Comparison of ENCODE assay signal across 20 cellular contexts in the genomic region with DNA sequence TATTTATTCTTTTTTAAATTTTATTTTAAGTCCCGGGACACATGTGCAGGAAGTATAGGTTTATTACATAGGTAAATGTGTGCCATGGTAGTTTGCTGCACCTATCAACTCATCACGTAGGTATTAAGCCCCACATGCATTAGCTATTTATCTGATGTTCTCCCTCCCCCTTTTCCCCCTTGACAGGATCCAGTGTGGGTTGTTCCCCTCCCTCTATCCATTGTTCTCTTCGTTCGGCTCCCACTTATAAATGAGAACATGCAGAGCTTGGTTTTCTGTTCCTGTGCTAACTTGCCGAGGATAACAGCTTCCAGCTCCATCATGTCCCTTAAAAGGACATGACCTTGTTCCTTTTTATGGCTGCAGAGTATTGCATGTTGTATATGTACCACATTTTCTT.
DNase-seq lines count a peak whose midpoint lies in the region; ATAC-seq and TF ChIP-seq lines count a peak whose summit lies in the region.
"Had no signal": no experiment of that assay in that cellular context is flagged by ENCODE, and none has a peak within 500 bp of the region (broad histone marks: within the 10 kb centered on the region; RNA-seq: fewer than 3 reads in every experiment).

No MANE protein-coding gene starts in this region.

- no peak overlapping the region for H3K4me3 Mint-ChIP-seq in activated naive CD8-positive, alpha-beta T cell treated with anti-CD3 and anti-CD28 coated beads for 36 hours
- no peak overlapping the region for H3K4me3 Mint-ChIP-seq in activated T-cell treated with anti-CD3 and anti-CD28 coated beads, Interleukin-2, amount 50 U/mL, for 72 hours
- H3K4me3 Mint-ChIP-seq: CD14-positive monocyte; CD4-positive, alpha-beta memory T cell; HFFc6 had no signal

- peaks cover 2% of the 10 kb centered on the region for H3K9me3 Mint-ChIP-seq in activated naive CD8-positive, alpha-beta T cell treated with anti-CD3 and anti-CD28 coated beads for 36 hours
- no peaks in the 10 kb centered on the region for H3K9me3 Mint-ChIP-seq in activated T-cell treated with anti-CD3 and anti-CD28 coated beads, Interleukin-2, amount 50 U/mL, for 72 hours

- no peak overlapping the region for H3K27ac ChIP-seq in RWPE2 (ENCODE audit: poor library complexity, severe bottlenecking)
- H3K27ac ChIP-seq in foreskin keratinocyte: peak overlapping the region; percentile 4
- H3K27ac ChIP-seq: A549; BLaER1 treated with 17β-estradiol and CSF1 and Interleukin-3, amounts not matched to agents 10 nM and 100 nM had no signal

- peaks cover 7% of the 10 kb centered on the region for H3K9me3 ChIP-seq in RWPE2 (ENCODE audit: severe bottlenecking)
- H3K9me3 ChIP-seq: BE2C, HAP-1 had no signal

- no peaks in the 10 kb centered on the region for H3K4me1 Mint-ChIP-seq in activated naive CD8-positive, alpha-beta T cell treated with anti-CD3 and anti-CD28 coated beads for 36 hours
- H3K4me1 Mint-ChIP-seq in activated T-cell treated with anti-CD3 and anti-CD28 coated beads, Interleukin-2, amount 50 U/mL, for 72 hours (ENCODE audit: low read depth): no peaks in the 10 kb centered on the region
- H3K4me1 Mint-ChIP-seq: CD14-positive monocyte; CD4-positive, alpha-beta memory T cell had no signal

- no peaks in the 10 kb centered on the region for H3K36me3 Mint-ChIP-seq in activated naive CD8-positive, alpha-beta T cell treated with anti-CD3 and anti-CD28 coated beads for 36 hours
- H3K36me3 Mint-ChIP-seq in activated T-cell treated with anti-CD3 and anti-CD28 coated beads, Interleukin-2, amount 50 U/mL, for 72 hours (ENCODE audit: insufficient read depth in 2 of 2): no peaks in the 10 kb centered on the region
- H3K36me3 Mint-ChIP-seq: CD14-positive monocyte; CD4-positive, alpha-beta memory T cell had no signal

- H3K4me1 ChIP-seq in RWPE2 (ENCODE audit: insufficient read depth, poor library complexity, severe bottlenecking): peaks cover 2% of the 10 kb centered on the region
- peaks cover 6% of the 10 kb centered on the region for H3K4me1 ChIP-seq in foreskin keratinocyte
- H3K4me1 ChIP-seq: A549, BE2C, Caco-2, HAP-1 had no signal

- DNase-seq in RWPE2 (ENCODE audit: low spot score): no peak
- DNase-seq in epithelial cell of esophagus (ENCODE audit: low read depth): peak; percentile 80
- DNase-seq in foreskin keratinocyte: peak; percentile 81 to 85
- DNase-seq in activated naive CD8-positive, alpha-beta T cell treated with anti-CD3 and anti-CD28 coated beads for 36 hours: no peak
- no peak for DNase-seq in amniotic stem cell (lab: John Stamatoyannopoulos, UW)
- no peak for DNase-seq in activated T-cell treated with anti-CD3 and anti-CD28 coated beads, Interleukin-2, amount 50 U/mL, for 72 hours
- DNase-seq: 8988T; ACHN; AML-193; BE2C; Caco-2; CD4-positive, alpha-beta memory T cell; DMS153; DND-41; GOT3; HFFc6 had no signal

- H3K27me3 Mint-ChIP-seq in activated naive CD8-positive, alpha-beta T cell treated with anti-CD3 and anti-CD28 coated beads for 36 hours: peaks cover 2% of the 10 kb centered on the region
- no peaks in the 10 kb centered on the region for H3K27me3 Mint-ChIP-seq in activated T-cell treated with anti-CD3 and anti-CD28 coated beads, Interleukin-2, amount 50 U/mL, for 72 hours (ENCODE audit: low read depth)

- no peaks in the 10 kb centered on the region for H3K36me3 ChIP-seq in RWPE2 (ENCODE audit: low read depth)
- H3K36me3 ChIP-seq: BE2C; BLaER1 treated with 17β-estradiol and CSF1 and Interleukin-3, amounts not matched to agents 10 nM and 100 nM; HAP-1 had no signal

- H3K27me3 ChIP-seq in RWPE2 (ENCODE audit: insufficient read depth, poor library complexity, severe bottlenecking) (no peaks in the 10 kb centered on the region), foreskin keratinocyte (no peaks in the 10 kb centered on the region)
- H3K27me3 ChIP-seq: BLaER1 treated with 17β-estradiol and CSF1 and Interleukin-3, amounts not matched to agents 10 nM and 100 nM had no signal

- ATAC-seq in RWPE2 (ENCODE audit: low read depth): peak; percentile 27; the same call in 1 of the 3 replicates
- ATAC-seq in foreskin keratinocyte: peak; percentile 71
- no peak for ATAC-seq in activated T-cell treated with anti-CD3 and anti-CD28 coated beads, Interleukin-2, amount 50 U/mL, for 72 hours (replicated peaks in 1 of 2)
- ATAC-seq: A549 had no signal

- no peak overlapping the region for H3K27ac Mint-ChIP-seq in activated naive CD8-positive, alpha-beta T cell treated with anti-CD3 and anti-CD28 coated beads for 36 hours
- no peak overlapping the region for H3K27ac Mint-ChIP-seq in activated T-cell treated with anti-CD3 and anti-CD28 coated beads, Interleukin-2, amount 50 U/mL, for 72 hours
- H3K27ac Mint-ChIP-seq: CD14-positive monocyte; CD4-positive, alpha-beta memory T cell; HFFc6 had no signal

- H3K4me3 ChIP-seq in RWPE2 (ENCODE audit: severe bottlenecking) (no peak overlapping the region), epithelial cell of esophagus (ENCODE audit: low read length) (no peak overlapping the region)
- H3K4me3 ChIP-seq: A549; BLaER1 treated with 17β-estradiol and CSF1 and Interleukin-3, amounts not matched to agents 10 nM and 100 nM; HAP-1 had no signal

- no peak for TF ChIP-seq CTCF in RWPE2 (IDR thresholded peaks at IDR 0.05; ENCODE audit: poor library complexity, severe bottlenecking)
- no peak for TF ChIP-seq CTCF in epithelial cell of esophagus (IDR thresholded peaks at IDR 0.05; ENCODE audit: insufficient read depth, low read depth, low read length, missing control alignments)
- no peak for TF ChIP-seq CTCF in foreskin keratinocyte (conservative IDR thresholded peaks at IDR 0.05)

Comparison
In these comparisons a context has a peak if more than half of its experiments do, and no peak if none do; other contexts are left out.
1. ATAC-seq: peak in RWPE2 (single experiment) and foreskin keratinocyte (single experiment); none in activated T-cell treated with anti-CD3 and anti-CD28 coated beads, Interleukin-2, amount 50 U/mL, for 72 hours (0 of 2).
2. DNase-seq: peak in epithelial cell of esophagus (single experiment) and foreskin keratinocyte (2 of 2); none in RWPE2 (single experiment), activated naive CD8-positive, alpha-beta T cell treated with anti-CD3 and anti-CD28 coated beads for 36 hours (single experiment), amniotic stem cell (single experiment) and activated T-cell treated with anti-CD3 and anti-CD28 coated beads, Interleukin-2, amount 50 U/mL, for 72 hours (0 of 2).